In genomic region chrX:122422547-122422946, GRCh38 we compare ENCODE assay signal across 15 cellular contexts.
A peak's percentile ranks its signal among the peaks of the same experiment; 100 is the strongest.
DNase-seq lines count a peak whose midpoint lies in the region; ATAC-seq and TF ChIP-seq lines count a peak whose summit lies in the region.
"Had no signal": no experiment of that assay in that cellular context is flagged by ENCODE, and none has a peak within 500 bp of the region (broad histone marks: within the 10 kb centered on the region; RNA-seq: fewer than 3 reads in every experiment).

No MANE protein-coding gene starts in this region.

- intact Hi-C loops in Right ventricle myocardium superior (cut with DNase I), result no loop called here
- intact Hi-C loops in left ventricle myocardium inferior (cut with micrococcal nuclease), result no loop called here

- H3K4me3 ChIP-seq in right atrium auricular region (no peak overlapping the region), left ventricle myocardium inferior (peak overlapping the region; percentile 55), neural progenitor cell (no peak overlapping the region), brain microvascular endothelial cell (ENCODE audit: low read depth, low read length) (no peak overlapping the region)
- H3K4me3 ChIP-seq: BLaER1 treated with 17β-estradiol and CSF1 and Interleukin-3, amounts not matched to agents 10 nM and 100 nM had no signal

- H3K36me3 Mint-ChIP-seq in neural progenitor cell, result no peaks in the 10 kb centered on the region
- H3K36me3 Mint-ChIP-seq: CD8-positive, alpha-beta T cell had no signal

- TF ChIP-seq CTCF in right atrium auricular region (IDR thresholded peaks at IDR 0.05) (no peak), left ventricle myocardium inferior (IDR thresholded peaks at IDR 0.05; ENCODE audit: borderline replicate concordance) (no peak), neural progenitor cell (IDR thresholded peaks at IDR 0.05) (no peak), brain microvascular endothelial cell (IDR thresholded peaks at IDR 0.05; ENCODE audit: low read depth, low read length, missing control alignments) (no peak)

- H3K27me3 ChIP-seq in right atrium auricular region (no peaks in the 10 kb centered on the region), left ventricle myocardium inferior (ENCODE audit: low read depth) (no peaks in the 10 kb centered on the region), neural progenitor cell (no peaks in the 10 kb centered on the region), brain microvascular endothelial cell (replicated peaks) (no peaks in the 10 kb centered on the region)

- no peak overlapping the region for H3K27ac Mint-ChIP-seq in neural progenitor cell
- H3K27ac Mint-ChIP-seq: B cell; CD8-positive, alpha-beta T cell had no signal

- H3F3A ChIP-seq in neural progenitor cell (ENCODE audit: low read depth), result peaks cover 12% of the 10 kb centered on the region

- H3K9ac ChIP-seq in neural progenitor cell, result no peak overlapping the region
- H3K9ac ChIP-seq: BLaER1 treated with 17β-estradiol and CSF1 and Interleukin-3, amounts not matched to agents 10 nM and 100 nM had no signal

- no peak overlapping the region for H3K4me2 ChIP-seq in neural progenitor cell
- H3K4me2 ChIP-seq: BLaER1 treated with 17β-estradiol and CSF1 and Interleukin-3, amounts not matched to agents 10 nM and 100 nM had no signal

- H4K20me1 ChIP-seq in neural progenitor cell (ENCODE audit: low read depth), result no peaks in the 10 kb centered on the region
- H4K20me1 ChIP-seq: BLaER1 treated with 17β-estradiol and CSF1 and Interleukin-3, amounts not matched to agents 10 nM and 100 nM had no signal

- no peaks in the 10 kb centered on the region for H3K9me3 Mint-ChIP-seq in neural progenitor cell
- H3K9me3 Mint-ChIP-seq: CD8-positive, alpha-beta T cell had no signal

- ATAC-seq in Right ventricle myocardium superior (ENCODE audit: poor library complexity), result peak; percentile 80
- ATAC-seq: CD8-positive, alpha-beta T cell had no signal

- H3K27ac ChIP-seq in right atrium auricular region (peak overlapping the region in 1 of 2 donors; percentile 3), left ventricle myocardium inferior (replicated peaks) (peak overlapping the region; percentile 81), neural progenitor cell (no peak overlapping the region), brain microvascular endothelial cell (no peak overlapping the region)
- H3K27ac ChIP-seq: BLaER1 treated with 17β-estradiol and CSF1 and Interleukin-3, amounts not matched to agents 10 nM and 100 nM had no signal

- H2AFZ ChIP-seq in neural progenitor cell (replicated peaks), result no peak overlapping the region

- H3K36me3 ChIP-seq in right atrium auricular region (no peaks in the 10 kb centered on the region), left ventricle myocardium inferior (no peaks in the 10 kb centered on the region), neural progenitor cell (no peaks in the 10 kb centered on the region), brain microvascular endothelial cell (replicated peaks) (no peaks in the 10 kb centered on the region)
- H3K36me3 ChIP-seq: BLaER1 treated with 17β-estradiol and CSF1 and Interleukin-3, amounts not matched to agents 10 nM and 100 nM had no signal

- no peaks in the 10 kb centered on the region for H3K79me2 ChIP-seq in neural progenitor cell (ENCODE audit: low read depth)

- DNase-seq in Right ventricle myocardium superior (no peak), right atrium auricular region (ENCODE audit: low spot score) (no peak), NCI-H1930 (lab: John Stamatoyannopoulos, UW) (peak; percentile 23 to 54), left ventricle myocardium inferior (no peak), neural progenitor cell (ENCODE audit: low spot score) (peak; percentile 20), KBM-7 (no peak), brain microvascular endothelial cell (no peak)
- DNase-seq: Calu3; CD8-positive, alpha-beta T cell; DMS79 treated with DMSO at 0.1 percent for 48 hours; GF-D8; GOT3; H7 had no signal

- no peaks in the 10 kb centered on the region for H3K27me3 Mint-ChIP-seq in neural progenitor cell (ENCODE audit: insufficient read depth, low read depth)
- H3K27me3 Mint-ChIP-seq: B cell had no signal

- H3K4me3 Mint-ChIP-seq in neural progenitor cell, result no peak overlapping the region
- H3K4me3 Mint-ChIP-seq: B cell; CD8-positive, alpha-beta T cell had no signal

- H3K4me1 Mint-ChIP-seq in neural progenitor cell, result no peaks in the 10 kb centered on the region
- H3K4me1 Mint-ChIP-seq: B cell had no signal

- in situ Hi-C loops in KBM-7 (cut with MboI; ENCODE audit: low pct_unique_long_range_greater_than_20kb, low sequenced_read_pairs), result no loop called here
- in situ Hi-C loops in brain microvascular endothelial cell (cut with HindIII; ENCODE audit: low pct_ligation_motif_present, low sequenced_read_pairs), result no loop called here

- H3K4me1 ChIP-seq in right atrium auricular region (no peaks in the 10 kb centered on the region), left ventricle myocardium inferior (no peaks in the 10 kb centered on the region), neural progenitor cell (peaks cover 18% of the 10 kb centered on the region)
- H3K4me1 ChIP-seq: BLaER1 treated with 17β-estradiol and CSF1 and Interleukin-3, amounts not matched to agents 10 nM and 100 nM had no signal

- H3K9me3 ChIP-seq in right atrium auricular region (no peaks in the 10 kb centered on the region), left ventricle myocardium inferior (replicated peaks) (no peaks in the 10 kb centered on the region), neural progenitor cell (ENCODE audit: low read depth) (peaks cover 4% of the 10 kb centered on the region)
- H3K9me3 ChIP-seq: BLaER1 treated with 17β-estradiol and CSF1 and Interleukin-3, amounts not matched to agents 10 nM and 100 nM had no signal

Comparison
In these comparisons a context has a peak if more than half of its experiments do, and no peak if none do; other contexts are left out.
1. DNase-seq: peak in NCI-H1930 (2 of 2) and neural progenitor cell (single experiment); none in Right ventricle myocardium superior (single experiment), right atrium auricular region (single experiment), left ventricle myocardium inferior (single experiment), KBM-7 (single experiment) and brain microvascular endothelial cell (single experiment).